25 cellular contexts compared by ENCODE assay signal in the genomic region with DNA sequence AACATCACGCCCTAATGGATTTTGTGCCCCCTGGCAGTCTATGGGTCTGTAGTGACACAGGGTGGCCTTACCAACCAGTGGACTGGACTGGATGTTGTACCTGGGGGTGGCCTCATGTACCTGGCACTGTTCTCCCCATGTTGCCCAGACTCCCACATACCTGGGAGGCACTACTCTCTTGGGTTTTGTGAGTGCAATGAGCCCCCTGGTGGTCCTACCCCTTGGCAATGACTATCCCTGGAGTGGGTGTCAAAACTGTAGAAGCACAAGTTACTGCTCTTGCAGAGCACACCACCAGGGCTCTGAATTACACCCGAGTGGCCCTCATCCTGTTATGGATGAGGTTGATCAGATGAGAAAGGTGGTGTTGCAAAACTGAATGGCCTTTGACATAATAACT. TPM values are rescaled to one million over a fixed set of nuclear protein-coding genes. Genes with fewer than 3 reads are reported as not detected.
"Had no signal": no experiment of that assay in that cellular context is flagged by ENCODE, and none has a peak within 500 bp of the region (broad histone marks: within the 10 kb centered on the region; RNA-seq: fewer than 3 reads in every experiment).

No MANE protein-coding gene starts in this region.

- ATAC-seq: activated CD4-positive, alpha-beta T cell treated with anti-CD3 and anti-CD28 coated beads for 36 hours; activated CD8-positive, alpha-beta T cell treated with anti-CD3 and anti-CD28 coated beads for 36 hours had no signal

- H3K4me2 ChIP-seq: SK-N-SH had no signal

- H3K4me3 ChIP-seq: ascending aorta, body of pancreas, Peyer's patch, SJCRH30 had no signal

- H3K9me3 ChIP-seq: ascending aorta, body of pancreas, SJCRH30, SK-N-SH had no signal

- H3K27ac Mint-ChIP-seq: activated CD4-positive, alpha-beta T cell treated with anti-CD3 and anti-CD28 coated beads for 36 hours; activated CD8-positive, alpha-beta T cell treated with anti-CD3 and anti-CD28 coated beads for 36 hours had no signal

- H3K27me3 ChIP-seq: ascending aorta, body of pancreas, Peyer's patch had no signal

- H3K4me1 ChIP-seq: ascending aorta, body of pancreas, Peyer's patch, SJCRH30 had no signal

- H3K36me3 ChIP-seq: ascending aorta, Peyer's patch, SJCRH30 had no signal

- H3K27ac ChIP-seq: ascending aorta, body of pancreas, Peyer's patch, SJCRH30, VCaP had no signal

- DNase-seq: activated CD4-positive, alpha-beta T cell treated with anti-CD3 and anti-CD28 coated beads for 36 hours; activated CD4-positive, alpha-beta T cell treated with anti-CD3 and anti-CD28 coated beads, Interleukin-2, amount 50 U/mL, for 1 hour; activated CD8-positive, alpha-beta memory T cell treated with anti-CD3 and anti-CD28 coated beads, Interleukin-2, amount 50 U/mL, for 4 hours; activated CD8-positive, alpha-beta T cell treated with anti-CD3 and anti-CD28 coated beads for 36 hours; activated naive CD4-positive, alpha-beta T cell treated with anti-CD3 and anti-CD28 coated beads, Interleukin-2, amount 50 U/mL, for 16 hours; central memory CD4-positive, alpha-beta T cell; MM.1S; NCI-H1105; NCI-H1436; NCI-H1694 treated with DMSO at 0.1 percent for 48 hours; NCI-H2029 treated with DMSO at 0.1 percent for 48 hours; NCI-H345; NCI-H510A; NCI-H526 treated with DMSO at 0.1 percent for 48 hours; NCI-H82; NK-92 treated with Interleukin-12 subunit alpha and Interleukin-12 subunit beta, amount 100 ng/mL, for 24 hours; OCI-M1; Right ventricle myocardium superior; SJCRH30; SK-N-SH; T-helper 1 cell had no signal

- H3K9ac ChIP-seq: SK-N-SH had no signal

RNA-seq across cellular contexts. Expression of a gene that starts 57.8 kb away (rescaled TPM):
- total RNA-seq: activated CD8-positive, alpha-beta T cell treated with anti-CD3 and anti-CD28 coated beads for 36 hours had no signal
